15 cellular contexts compared by ENCODE assay signal in the genomic region with DNA sequence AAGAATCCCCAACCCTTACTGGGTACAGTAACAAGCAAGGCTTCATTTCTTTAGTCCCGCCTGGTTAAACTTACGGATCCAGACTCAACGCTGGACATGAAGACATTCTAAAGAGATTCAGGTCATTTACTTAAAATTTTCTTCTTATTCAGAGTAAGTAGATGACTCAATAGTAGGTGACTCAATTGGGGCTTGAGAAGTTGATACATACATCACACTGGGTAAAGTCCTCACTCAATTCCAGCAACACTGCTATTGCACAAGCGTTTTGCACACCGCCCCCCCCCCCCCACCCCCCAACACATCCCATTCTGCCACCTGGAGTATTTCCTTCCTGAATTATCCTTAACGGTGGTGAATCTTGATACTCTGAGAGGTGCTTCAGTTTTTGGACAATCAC.
DNase-seq lines count a peak whose midpoint lies in the region; TF ChIP-seq lines count a peak whose summit lies in the region.
"Had no signal": no experiment of that assay in that cellular context is flagged by ENCODE, and none has a peak within 500 bp of the region (broad histone marks: within the 10 kb centered on the region; RNA-seq: fewer than 3 reads in every experiment).

No MANE protein-coding gene starts in this region.

- TF ChIP-seq CTCF in AG10803 (conservative IDR thresholded peaks at IDR 0.05; ENCODE audit: low read length) (no peak), HFFc6 (IDR thresholded peaks at IDR 0.05) (no peak)

- DNase-seq in AG10803 (ENCODE audit: low read depth) (peak; percentile 46), HFFc6 (peak; percentile 29), amniotic epithelial cell (ENCODE audit: low read depth) (peak; percentile 86), iris pigment epithelial cell (ENCODE audit: low read depth) (peak; percentile 91), medulla oblongata (ENCODE audit: extremely low spot score) (no peak), NOMO-1 treated with DMSO at 0.1 percent for 48 hours (lab: John Stamatoyannopoulos, UW; ENCODE audit: unreplicated experiment) (no peak), T-helper 2 cell (no peak), NCI-H1694 treated with DMSO at 0.1 percent for 48 hours (lab: John Stamatoyannopoulos, UW) (no peak)
- DNase-seq: C1 segment of cervical spinal cord; heart left ventricle; NCI-H1105; NCI-H345; stimulated activated CD4-positive, alpha-beta T cell treated with anti-CD3 and anti-CD28 coated beads, Interleukin-1b, Interleukin-23, amount 100 ng/mL, for 48 hours; T-cell had no signal

- peaks cover 52% of the 10 kb centered on the region for H3K36me3 Mint-ChIP-seq in HFFc6 (ENCODE audit: low read depth)

- no peak overlapping the region for H3K4me3 ChIP-seq in AG10803 (ENCODE audit: low read length)
- H3K4me3 ChIP-seq: heart left ventricle had no signal

- no peaks in the 10 kb centered on the region for H3K9me3 Mint-ChIP-seq in HFFc6
- H3K9me3 Mint-ChIP-seq: T-cell, type B pancreatic cell had no signal

- H3K27ac Mint-ChIP-seq in HFFc6: no peak overlapping the region

- H3K4me3 Mint-ChIP-seq in HFFc6: no peak overlapping the region
- H3K4me3 Mint-ChIP-seq: T-cell, type B pancreatic cell had no signal

- H3K4me1 Mint-ChIP-seq in HFFc6 (ENCODE audit: low read depth): peaks cover 27% of the 10 kb centered on the region

- H3K27me3 Mint-ChIP-seq in HFFc6 (ENCODE audit: insufficient read depth): no peaks in the 10 kb centered on the region
- H3K27me3 Mint-ChIP-seq: T-cell, type B pancreatic cell had no signal

Comparison
In these comparisons a context has a peak if more than half of its experiments do, and no peak if none do; other contexts are left out.
1. DNase-seq: peak in AG10803 (single experiment), HFFc6 (single experiment), amniotic epithelial cell (single experiment) and iris pigment epithelial cell (single experiment); none in medulla oblongata (single experiment), NOMO-1 treated with DMSO at 0.1 percent for 48 hours (single experiment), T-helper 2 cell (0 of 5) and NCI-H1694 treated with DMSO at 0.1 percent for 48 hours (single experiment).